In genomic region chr4:1767770-1768366, GRCh38 we compare ENCODE assay signal across 8 cellular contexts. TPM values are rescaled to one million over a fixed set of nuclear protein-coding genes. Genes with fewer than 3 reads are reported as not detected.
DNase-seq lines count a peak whose midpoint lies in the region; ATAC-seq and TF ChIP-seq lines count a peak whose summit lies in the region.

No MANE protein-coding gene starts in this region.

- H3K9me3 ChIP-seq in NT2/D1 (ENCODE audit: insufficient read depth, low read length) (no peaks in the 10 kb centered on the region), colonic mucosa (no peaks in the 10 kb centered on the region), mesenchymal stem cell (ENCODE audit: control insufficient read depth, low read length) (no peaks in the 10 kb centered on the region), gastrocnemius medialis (no peaks in the 10 kb centered on the region)

- ATAC-seq in Right ventricle myocardium superior (ENCODE audit: poor library complexity) (peak; percentile 47), left cardiac atrium (no peak), GM21786 (IDR thresholded peaks at IDR 0.05; ENCODE audit: unreplicated experiment) (no peak), gastrocnemius medialis (no peak), GM18498 (IDR thresholded peaks at IDR 0.05; ENCODE audit: unreplicated experiment) (no peak)

- no peak overlapping the region for H4K91ac ChIP-seq in mesenchymal stem cell (ENCODE audit: low read length)

- H2BK5ac ChIP-seq in mesenchymal stem cell (ENCODE audit: low read depth, low read length, poor library complexity, severe bottlenecking): no peak overlapping the region

- intact Hi-C loops in Right ventricle myocardium superior (cut with DNase I) (no loop called here), left cardiac atrium (cut with DNase I) (no loop called here), colonic mucosa (cut with DNase I) (no loop called here), gastrocnemius medialis (cut with DNase I; ENCODE audit: low total_unique reads) (no loop called here)

- H3K79me1 ChIP-seq in mesenchymal stem cell (replicated peaks; ENCODE audit: low read length, poor library complexity, severe bottlenecking): no peaks in the 10 kb centered on the region

- peak overlapping the region; percentile 70 for H4K8ac ChIP-seq in mesenchymal stem cell (ENCODE audit: low read length)

- peak overlapping the region; percentile 59 for H2BK120ac ChIP-seq in mesenchymal stem cell (ENCODE audit: low read depth, low read length)

- H3K23ac ChIP-seq in mesenchymal stem cell (ENCODE audit: low read length in 2 of 2): no peak overlapping the region

- peak overlapping the region; percentile 24 for H3K4me3 ChIP-seq in NT2/D1 (ENCODE audit: insufficient read length, low read depth)
- H3K4me3 ChIP-seq in colonic mucosa: peak overlapping the region; percentile 13
- H3K4me3 ChIP-seq in mesenchymal stem cell (ENCODE audit: insufficient read depth in 1 of 2, low read depth in 1 of 2, low read length in 2 of 2): peak overlapping the region in 1 of 2 experiments; percentile 52
- H3K4me3 ChIP-seq in gastrocnemius medialis: peak overlapping the region in 1 of 4 donors; percentile 24

- in situ Hi-C loops in gastrocnemius medialis (cut with MboI; ENCODE audit: low sequenced_read_pairs in 4 of 4): no loop called here

- H2BK15ac ChIP-seq in mesenchymal stem cell (ENCODE audit: low read depth, poor library complexity, severe bottlenecking): no peak overlapping the region

- 21% methylated on average over 16 of the region's 32 CpGs for WGBS in mesenchymal stem cell

- H3K9ac ChIP-seq in NT2/D1 (ENCODE audit: insufficient read length, low read depth) (peak overlapping the region; percentile 83), colonic mucosa (ENCODE audit: low read depth in 2 of 2, low read length in 2 of 2) (no peak overlapping the region), mesenchymal stem cell (ENCODE audit: low read length) (no peak overlapping the region)

- peak overlapping the region; percentile 64 for H3K4me2 ChIP-seq in mesenchymal stem cell (ENCODE audit: low read length, poor library complexity, severe bottlenecking)

- no peak overlapping the region for H3K18ac ChIP-seq in mesenchymal stem cell (ENCODE audit: low read depth in 1 of 2, low read length in 2 of 2)

- no peak overlapping the region for H2AK5ac ChIP-seq in mesenchymal stem cell (ENCODE audit: low read length, severe bottlenecking)

- no peak overlapping the region for H2AFZ ChIP-seq in mesenchymal stem cell (ENCODE audit: low read depth, low read length)

- H3K27ac ChIP-seq in colonic mucosa (no peak overlapping the region), mesenchymal stem cell (ENCODE audit: low read length, poor library complexity, severe bottlenecking) (no peak overlapping the region), gastrocnemius medialis (no peak overlapping the region)

- TF ChIP-seq CTCF in colonic mucosa (IDR thresholded peaks at IDR 0.05) (no peak), gastrocnemius medialis (IDR thresholded peaks at IDR 0.05 in 4 of 5, conservative IDR thresholded peaks at IDR 0.05 in 1 of 5) (no peak)

- no peak for TF ChIP-seq POLR2A in gastrocnemius medialis (IDR thresholded peaks at IDR 0.05)

- H3K4me1 ChIP-seq in NT2/D1 (ENCODE audit: insufficient read depth, insufficient read length) (peaks cover 47% of the 10 kb centered on the region), colonic mucosa (peaks cover 4% of the 10 kb centered on the region), mesenchymal stem cell (ENCODE audit: control insufficient read depth, insufficient read depth, low read depth, low read length) (peaks cover 53% of the 10 kb centered on the region), gastrocnemius medialis (peaks cover 0 to 7% of the 10 kb centered on the region in 2 donors)

- H3K4ac ChIP-seq in mesenchymal stem cell (ENCODE audit: low read depth in 1 of 2, low read length in 2 of 2): no peak overlapping the region

- no peak for DNase-seq in Right ventricle myocardium superior
- no peak for DNase-seq in left cardiac atrium
- DNase-seq in NT2/D1 (ENCODE audit: low read depth, low spot score): peak; percentile 74
- DNase-seq in colonic mucosa: peak; percentile 45
- peak; percentile 52 for DNase-seq in mesenchymal stem cell
- DNase-seq in gastrocnemius medialis: no peak

- no peak overlapping the region for H3K14ac ChIP-seq in mesenchymal stem cell (ENCODE audit: low read length in 2 of 2)

- H2BK12ac ChIP-seq in mesenchymal stem cell (ENCODE audit: low read length in 2 of 2): no peak overlapping the region

- H3K27me3 ChIP-seq in NT2/D1 (ENCODE audit: insufficient read depth, insufficient read length): no peaks in the 10 kb centered on the region
- H3K27me3 ChIP-seq in colonic mucosa: peaks cover 50% of the 10 kb centered on the region
- H3K27me3 ChIP-seq in mesenchymal stem cell (ENCODE audit: control insufficient read depth in 1 of 2, insufficient read depth in 1 of 2, low read length in 2 of 2): peaks cover 3 to 55% of the 10 kb centered on the region in 2 experiments
- peaks cover 2 to 18% (median 9%) of the 10 kb centered on the region in 3 donors for H3K27me3 ChIP-seq in gastrocnemius medialis

- no peaks in the 10 kb centered on the region for H3K36me3 ChIP-seq in NT2/D1 (ENCODE audit: insufficient read depth, insufficient read length, low read length)
- no peaks in the 10 kb centered on the region for H3K36me3 ChIP-seq in colonic mucosa
- H3K36me3 ChIP-seq in mesenchymal stem cell (ENCODE audit: control insufficient read depth in 1 of 2, insufficient read depth in 2 of 2, low read depth in 1 of 2, low read length in 2 of 2): no peaks in the 10 kb centered on the region
- H3K36me3 ChIP-seq in gastrocnemius medialis: no peaks in the 10 kb centered on the region

RNA-seq across cellular contexts. Expression of gene FGFR3, which starts 25.2 kb away (rescaled TPM):
- total RNA-seq in Right ventricle myocardium superior (2.9 TPM), left cardiac atrium (1 to 10 TPM; 1.6 to 5.4 TPM), colonic mucosa (10 to 100 TPM; 32.3 to 52.9 TPM), gastrocnemius medialis (under 1 TPM in 3 of 4 donors, not detected in 1; 0.15 to 0.51 (median 0.18) TPM)
- polyA plus RNA-seq in mesenchymal stem cell (2013, experiment 1 of 2): 0.65 TPM
- polyA plus RNA-seq in mesenchymal stem cell (2013, experiment 2 of 2): 0.48 TPM

RNA-seq across cellular contexts. Expression of gene TACC3, which starts 46.5 kb away (rescaled TPM):
- total RNA-seq in Right ventricle myocardium superior: 7.0 TPM
- 1 to 10 TPM; 6.3 to 9.2 TPM for total RNA-seq in left cardiac atrium
- 10 to 100 TPM; 20.6 to 99.7 TPM for total RNA-seq in colonic mucosa
- polyA plus RNA-seq in mesenchymal stem cell (2013, experiment 1 of 2): 11.9 TPM
- polyA plus RNA-seq in mesenchymal stem cell (2013, experiment 2 of 2): 10.9 TPM
- total RNA-seq in gastrocnemius medialis: 1 to 10 TPM; 1.5 to 3.2 (median 1.9) TPM

RNA-seq across cellular contexts. Expression of gene TMEM129, which starts 46.7 kb away (rescaled TPM):
- total RNA-seq in Right ventricle myocardium superior (28.6 TPM), left cardiac atrium (10 to 100 TPM; 34.0 to 48.4 TPM), colonic mucosa (10 to 100 TPM; 37.9 to 53.2 TPM), gastrocnemius medialis (10 to 100 TPM; 30.3 to 78.0 (median 44.2) TPM)
- polyA plus RNA-seq in mesenchymal stem cell (2013, experiment 1 of 2): 22.0 TPM
- 22.8 TPM for polyA plus RNA-seq in mesenchymal stem cell (2013, experiment 2 of 2)

RNA-seq across cellular contexts. Expression of gene SLBP, which starts 55.7 kb away (rescaled TPM):
- total RNA-seq in Right ventricle myocardium superior (12.6 TPM), left cardiac atrium (10 to 100 TPM; 15.8 to 18.2 TPM), colonic mucosa (10 to 100 TPM; 30.1 to 56.9 TPM), gastrocnemius medialis (10 to 100 TPM; 17.0 to 25.6 (median 21.0) TPM)
- 45.8 TPM for polyA plus RNA-seq in mesenchymal stem cell (2013, experiment 1 of 2)
- polyA plus RNA-seq in mesenchymal stem cell (2013, experiment 2 of 2): 48.7 TPM

Comparison
In these comparisons a context has a peak if more than half of its experiments do, and no peak if none do; other contexts are left out.
1. DNase-seq: peak in NT2/D1 (single experiment), colonic mucosa (single experiment) and mesenchymal stem cell (single experiment); none in Right ventricle myocardium superior (single experiment), left cardiac atrium (single experiment) and gastrocnemius medialis (0 of 2).